Comparison of ENCODE assay signal across 8 cellular contexts in the genomic region with DNA sequence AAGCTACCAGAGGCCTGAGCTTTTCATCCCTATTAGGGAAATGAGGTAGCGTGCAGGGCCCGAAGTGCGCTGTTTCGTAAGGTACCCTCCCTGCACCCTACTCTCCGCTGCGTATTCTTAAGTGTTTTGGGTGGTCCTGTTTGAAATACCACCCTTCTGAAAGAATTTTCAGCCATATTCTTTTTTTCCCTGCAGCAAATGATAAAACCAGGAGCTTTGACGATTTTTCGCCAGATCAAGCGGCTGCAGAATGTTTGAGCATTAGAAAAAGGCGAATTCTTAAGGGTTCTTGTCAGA. TPM values are rescaled to one million over a fixed set of nuclear protein-coding genes. Genes with fewer than 3 reads are reported as not detected.
A peak's percentile ranks its signal among the peaks of the same experiment; 100 is the strongest.
DNase-seq lines count a peak whose midpoint lies in the region; FAIRE-seq and TF ChIP-seq lines count a peak whose summit lies in the region.

No MANE protein-coding gene starts in this region.

- H3K27me3 Mint-ChIP-seq in type B pancreatic cell = no peaks in the 10 kb centered on the region

- H3K4me3 ChIP-seq in cardiac fibroblast (replicated peaks in 1 of 2; ENCODE audit: low read depth in 2 of 2, low read length in 2 of 2) (peak overlapping the region; percentile 97 to 99), lower leg skin (ENCODE audit: low read depth, poor library complexity, severe bottlenecking) (peak overlapping the region; percentile 98)

- FAIRE-seq in HTR-8/SVneo (lab: Jason Lieb, UNC) = no peak

- H3K4me3 Mint-ChIP-seq in type B pancreatic cell = peak overlapping the region; percentile 99

- 1 to 2% methylated on average over 10 of the region's 10 CpGs for WGBS in lower leg skin, 2 donors

- peak overlapping the region; percentile 97 for H3K27ac Mint-ChIP-seq in type B pancreatic cell

- H3K9me3 Mint-ChIP-seq in type B pancreatic cell = peaks cover under 1% of the 10 kb centered on the region

- no peak for TF ChIP-seq CTCF in cardiac fibroblast (IDR thresholded peaks at IDR 0.05; ENCODE audit: low read depth, low read length)
- TF ChIP-seq CTCF in lower leg skin (IDR thresholded peaks at IDR 0.05) = no peak
- no peak for TF ChIP-seq CTCF in type B pancreatic cell (conservative IDR thresholded peaks at IDR 0.05)

- intact Hi-C loops in lower leg skin (cut with DNase I; ENCODE audit: low total_unique reads) = no loop called here

- no peak for TF ChIP-seq POLR2A in lower leg skin (IDR thresholded peaks at IDR 0.05)

- peaks cover 14% of the 10 kb centered on the region for H3K36me3 Mint-ChIP-seq in type B pancreatic cell

- peaks cover 32% of the 10 kb centered on the region for H3K4me1 Mint-ChIP-seq in type B pancreatic cell (ENCODE audit: unreplicated experiment)

- DNase-seq in GM03348 (ENCODE audit: low spot score) (peak; percentile 60), NOMO-1 treated with DMSO at 0.1 percent for 48 hours (lab: John Stamatoyannopoulos, UW; ENCODE audit: unreplicated experiment) (peak; percentile 85), cardiac fibroblast (ENCODE audit: low read depth in 2 of 2) (no peak), lower leg skin (ENCODE audit: low spot score in 2 of 2) (no peak), type B pancreatic cell (ENCODE audit: extremely low spot score, unreplicated experiment) (no peak), COLO668 (lab: John Stamatoyannopoulos, UW; ENCODE audit: unreplicated experiment) (no peak), HTR-8/SVneo (ENCODE audit: insufficient read length, low spot score) (no peak), NCI-H1417 treated with DMSO at 0.1 percent for 48 hours (lab: John Stamatoyannopoulos, UW) (no peak)

RNA-seq across cellular contexts. Expression of a gene that starts 1.2 kb away (rescaled TPM):
- total RNA-seq in lower leg skin (10 to 100 TPM; 17.3 to 34.8 (median 25.7) TPM), type B pancreatic cell (ENCODE audit: low replicate concordance) (16.3 and 20.4 TPM in 2 replicates)

Comparison
In these comparisons a context has a peak if more than half of its experiments do, and no peak if none do; other contexts are left out.
1. DNase-seq: peak in GM03348 (single experiment) and NOMO-1 treated with DMSO at 0.1 percent for 48 hours (single experiment); none in cardiac fibroblast (0 of 2), lower leg skin (0 of 2), type B pancreatic cell (single experiment), COLO668 (single experiment), HTR-8/SVneo (single experiment) and NCI-H1417 treated with DMSO at 0.1 percent for 48 hours (single experiment).